Comparison of ENCODE assay signal across 19 cellular contexts in the genomic region with DNA sequence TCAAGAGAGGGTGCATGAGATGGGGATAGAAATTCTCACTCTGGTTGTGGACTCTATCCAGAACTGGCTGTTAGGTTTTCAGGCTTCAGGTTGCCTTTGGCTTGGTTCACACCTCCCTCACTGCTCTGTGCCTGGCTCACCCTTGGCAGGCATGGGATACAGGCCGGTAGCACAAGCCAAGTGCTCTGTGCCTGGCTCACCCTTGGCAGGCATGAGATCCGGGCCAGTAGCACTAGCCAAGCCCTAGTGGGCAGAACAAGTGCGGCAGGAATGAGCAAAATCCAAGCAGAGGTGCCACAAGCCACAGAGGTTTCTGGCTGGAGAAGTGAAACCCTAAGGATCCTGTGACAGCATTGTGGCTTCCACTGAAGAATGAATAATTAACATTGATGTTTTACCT.
"Had no signal": no experiment of that assay in that cellular context is flagged by ENCODE, and none has a peak within 500 bp of the region (broad histone marks: within the 10 kb centered on the region; RNA-seq: fewer than 3 reads in every experiment).

No MANE protein-coding gene starts in this region.

- H3K9me3 ChIP-seq: colonic mucosa, neutrophil, tibial artery, vagina had no signal

- H3K36me3 ChIP-seq: colonic mucosa, heart left ventricle, neutrophil, tibial artery, upper lobe of left lung, vagina had no signal

- H3K4me3 ChIP-seq: colonic mucosa, heart left ventricle, tibial artery, upper lobe of left lung, vagina had no signal

- H3K36me3 Mint-ChIP-seq: naive thymus-derived CD4-positive, alpha-beta T cell; stimulated activated effector memory CD8-positive, alpha-beta T cell treated with anti-CD3 and anti-CD28 coated beads, Interleukin-12 subunit alpha, Interleukin-12 subunit beta, amount 100 ng/mL, for 72 hours had no signal

- H3K9me3 Mint-ChIP-seq: nephron progenitor cell had no signal

- H3K27me3 Mint-ChIP-seq: naive thymus-derived CD4-positive, alpha-beta T cell had no signal

- H3K27ac ChIP-seq: colonic mucosa, foreskin keratinocyte, heart left ventricle, neutrophil, tibial artery, upper lobe of left lung, vagina had no signal

- H3K4me3 Mint-ChIP-seq: naive thymus-derived CD4-positive, alpha-beta T cell; nephron progenitor cell; stimulated activated effector memory CD8-positive, alpha-beta T cell treated with anti-CD3 and anti-CD28 coated beads, Interleukin-12 subunit alpha, Interleukin-12 subunit beta, amount 100 ng/mL, for 72 hours had no signal

- ATAC-seq: left colon; naive thymus-derived CD4-positive, alpha-beta T cell; stimulated activated naive CD8-positive, alpha-beta T cell treated with anti-CD3 and anti-CD28 coated beads, Interleukin-15, Interleukin-2, amounts not matched to agents 100 U/mL and 50 U/mL, for 24 hours had no signal

- H3K27me3 ChIP-seq: colonic mucosa, foreskin keratinocyte, heart left ventricle, neutrophil, tibial artery, upper lobe of left lung, vagina had no signal

- H3K4me1 ChIP-seq: colonic mucosa, foreskin keratinocyte, heart left ventricle, tibial artery, upper lobe of left lung, vagina had no signal

- H3K27ac Mint-ChIP-seq: naive thymus-derived CD4-positive, alpha-beta T cell; nephron progenitor cell; stimulated activated effector memory CD8-positive, alpha-beta T cell treated with anti-CD3 and anti-CD28 coated beads, Interleukin-12 subunit alpha, Interleukin-12 subunit beta, amount 100 ng/mL, for 72 hours had no signal

- DNase-seq: colonic mucosa; dermis blood vessel endothelial cell; erythroblast; foreskin keratinocyte; hippocampal formation; left colon; naive thymus-derived CD4-positive, alpha-beta T cell; nephron progenitor cell; small intestine; stimulated activated CD4-positive, alpha-beta T cell treated with anti-CD3 and anti-CD28 coated beads, Interleukin-12 subunit alpha, Interleukin-12 subunit beta, amount 100 ng/mL, for 4 hours; stimulated activated CD4-positive, alpha-beta T cell treated with anti-CD3 and anti-CD28 coated beads, Interleukin-4, amount 100 ng/mL, for 1 hour; stimulated activated CD8-positive, alpha-beta memory T cell treated with anti-CD3 and anti-CD28 coated beads, Interleukin-4, amount 100 ng/mL, for 48 hours; stimulated activated naive CD8-positive, alpha-beta T cell treated with anti-CD3 and anti-CD28 coated beads, Interleukin-15, Interleukin-2, amounts not matched to agents 100 U/mL and 50 U/mL, for 24 hours; tibial artery had no signal

- H3K4me1 Mint-ChIP-seq: naive thymus-derived CD4-positive, alpha-beta T cell; nephron progenitor cell; stimulated activated effector memory CD8-positive, alpha-beta T cell treated with anti-CD3 and anti-CD28 coated beads, Interleukin-12 subunit alpha, Interleukin-12 subunit beta, amount 100 ng/mL, for 72 hours had no signal
